ENCODE assay signal across 19 cellular contexts in genomic region chr21:34775793-34776192, GRCh38.
DNase-seq lines count a peak whose midpoint lies in the region; ATAC-seq and TF ChIP-seq lines count a peak whose summit lies in the region.
"Had no signal": no experiment of that assay in that cellular context is flagged by ENCODE, and none has a peak within 500 bp of the region (broad histone marks: within the 10 kb centered on the region; RNA-seq: fewer than 3 reads in every experiment).

No MANE protein-coding gene starts in this region.

- H3K9ac ChIP-seq in smooth muscle cell (ENCODE audit: low read depth): no peak overlapping the region

- in situ Hi-C loops in astrocyte of the cerebellum (cut with HindIII; ENCODE audit: low sequenced_read_pairs): no loop called here

- no peak for TF ChIP-seq POLR2A in gastroesophageal sphincter (IDR thresholded peaks at IDR 0.05)

- peak overlapping the region; percentile 29 for H3K27ac ChIP-seq in smooth muscle cell (ENCODE audit: low read depth)
- no peak overlapping the region for H3K27ac ChIP-seq in gastroesophageal sphincter
- no peak overlapping the region for H3K27ac ChIP-seq in OCI-LY7 (ENCODE audit: low read depth, low read length, poor library complexity, severe bottlenecking)
- H3K27ac ChIP-seq: HL-60, PC-9 had no signal

- H3K4me1 ChIP-seq in smooth muscle cell (ENCODE audit: low read depth): peaks cover 3% of the 10 kb centered on the region
- H3K4me1 ChIP-seq in gastroesophageal sphincter: no peaks in the 10 kb centered on the region
- H3K4me1 ChIP-seq in OCI-LY7 (ENCODE audit: insufficient read depth, low read length, poor library complexity, severe bottlenecking): no peaks in the 10 kb centered on the region
- H3K4me1 ChIP-seq: BE2C had no signal

- CTCF ChIA-PET in OCI-LY7 (lab: Charles Lee; ENCODE audit: unreplicated experiment): no interaction called here

- H3F3A ChIP-seq in smooth muscle cell (ENCODE audit: low read depth): no peaks in the 10 kb centered on the region

- DNase-seq in M059J (ENCODE audit: low read depth) (peak; percentile 65), astrocyte of the cerebellum (ENCODE audit: low read depth) (peak; percentile 16), iris pigment epithelial cell (ENCODE audit: low read depth) (peak; percentile 17), smooth muscle cell (lab: John Stamatoyannopoulos, UW; ENCODE audit: unreplicated experiment) (no peak), OCI-LY7 (ENCODE audit: low spot score) (no peak)
- DNase-seq: BE2C; CD4-positive, alpha-beta memory T cell; GF-D8; H9; KBM-7; MG63; NCI-H1092 treated with DMSO at 0.1 percent for 48 hours; NCI-H1694; NCI-H446 had no signal

- ATAC-seq in HG03135 (IDR thresholded peaks at IDR 0.05; ENCODE audit: unreplicated experiment) (no peak), gastroesophageal sphincter (no peak)
- ATAC-seq: Right ventricle myocardium inferior had no signal

- BruUV-seq in OCI-LY7 (replicated peaks; lab: Mats Ljungman, UMichigan): no TSS peak

- POLR2A ChIA-PET in OCI-LY7 (lab: Charles Lee): interaction anchor here (0.7 to 1.2 kb wide), 2 partner anchors 1188 to 1896 kb away, joined by 3 to 6 read pairs; no protein-coding TSS in a partner anchor

- TF ChIP-seq CTCF in astrocyte of the cerebellum (IDR thresholded peaks at IDR 0.05; ENCODE audit: low read depth, low read length, missing control alignments) (no peak), smooth muscle cell (IDR thresholded peaks at IDR 0.05; ENCODE audit: borderline replicate concordance, insufficient read depth, poor library complexity, severe bottlenecking) (no peak), gastroesophageal sphincter (IDR thresholded peaks at IDR 0.05) (no peak), OCI-LY7 (conservative IDR thresholded peaks at IDR 0.05; ENCODE audit: low read length) (no peak)

- H3K4me2 ChIP-seq in smooth muscle cell (peak overlapping the region; percentile 32), OCI-LY7 (ENCODE audit: low read length) (no peak overlapping the region)

- no peak for TF ChIP-seq EP300 in gastroesophageal sphincter (IDR thresholded peaks at IDR 0.05)

- WGBS in smooth muscle cell (ENCODE audit: low lambda C conversion rate): 38% methylated on average over 7 of the region's 7 CpGs
- 82 to 86% methylated on average over 7 of the region's 7 CpGs for WGBS in gastroesophageal sphincter (ENCODE audit: low coverage in 1 of 2), 2 donors

- H3K36me3 ChIP-seq in smooth muscle cell (ENCODE audit: low read depth): no peaks in the 10 kb centered on the region
- H3K36me3 ChIP-seq in gastroesophageal sphincter: no peaks in the 10 kb centered on the region
- H3K36me3 ChIP-seq in OCI-LY7 (ENCODE audit: insufficient read depth, low read length): no peaks in the 10 kb centered on the region
- H3K36me3 ChIP-seq: BE2C, MG63 had no signal

- H3K4me3 ChIP-seq in astrocyte of the cerebellum (ENCODE audit: low read depth, low read length) (no peak overlapping the region), smooth muscle cell (no peak overlapping the region), gastroesophageal sphincter (no peak overlapping the region), OCI-LY7 (ENCODE audit: low read depth, low read length, poor library complexity, severe bottlenecking) (no peak overlapping the region)
- H3K4me3 ChIP-seq: MG63, PC-9 had no signal

- intact Hi-C loops in OCI-LY7 (cut with micrococcal nuclease; ENCODE audit: unreplicated experiment): no loop called here

- H3K9me2 ChIP-seq in OCI-LY7 (ENCODE audit: insufficient read depth, low read length): no peaks in the 10 kb centered on the region

- H4K20me1 ChIP-seq in smooth muscle cell (ENCODE audit: low read depth) (no peaks in the 10 kb centered on the region), OCI-LY7 (ENCODE audit: insufficient read depth, low read length) (no peaks in the 10 kb centered on the region)

- H3K9me3 ChIP-seq in smooth muscle cell (replicated peaks; ENCODE audit: low read depth) (no peaks in the 10 kb centered on the region), gastroesophageal sphincter (no peaks in the 10 kb centered on the region), OCI-LY7 (ENCODE audit: low read length) (no peaks in the 10 kb centered on the region)
- H3K9me3 ChIP-seq: BE2C, MG63 had no signal

- H3K79me2 ChIP-seq in smooth muscle cell (ENCODE audit: low read depth) (no peaks in the 10 kb centered on the region), OCI-LY7 (ENCODE audit: insufficient read depth, low read depth, low read length) (no peaks in the 10 kb centered on the region)

- H3K27me3 ChIP-seq in smooth muscle cell (ENCODE audit: low read depth) (no peaks in the 10 kb centered on the region), gastroesophageal sphincter (peaks cover 22% of the 10 kb centered on the region)
- H3K27me3 ChIP-seq: BE2C, MG63 had no signal

- H2AFZ ChIP-seq in smooth muscle cell (ENCODE audit: low read depth) (no peak overlapping the region), OCI-LY7 (ENCODE audit: low read length) (no peak overlapping the region)
- H2AFZ ChIP-seq: PC-9 had no signal

Comparison
In these comparisons a context has a peak if more than half of its experiments do, and no peak if none do; other contexts are left out.
1. DNase-seq: peak in M059J (single experiment), astrocyte of the cerebellum (single experiment) and iris pigment epithelial cell (single experiment); none in smooth muscle cell (single experiment) and OCI-LY7 (single experiment).